In genomic region chr22:32577591-32577990, GRCh38 we compare ENCODE assay signal across 36 cellular contexts.
"Had no signal": no experiment of that assay in that cellular context is flagged by ENCODE, and none has a peak within 500 bp of the region (broad histone marks: within the 10 kb centered on the region; RNA-seq: fewer than 3 reads in every experiment).

No MANE protein-coding gene starts in this region.

- H3K4me3 ChIP-seq: MG63, PC-9 had no signal

- H3K4me3 Mint-ChIP-seq: activated B cell treated with CpG ODN at 0.5 μM for 24 hours; activated CD4-positive, alpha-beta memory T cell treated with anti-CD3 and anti-CD28 coated beads for 36 hours; activated T-helper 17 cell treated with anti-CD3 and anti-CD28 coated beads, Interleukin-2, amount 50 U/mL, for 72 hours; brain had no signal

- H3K36me3 Mint-ChIP-seq: activated CD4-positive, alpha-beta memory T cell treated with anti-CD3 and anti-CD28 coated beads for 36 hours; brain had no signal

- H3K9me3 ChIP-seq: MG63 had no signal

- H3K27ac Mint-ChIP-seq: activated B cell treated with CpG ODN at 0.5 μM for 24 hours; activated CD4-positive, alpha-beta memory T cell treated with anti-CD3 and anti-CD28 coated beads for 36 hours; activated T-helper 17 cell treated with anti-CD3 and anti-CD28 coated beads, Interleukin-2, amount 50 U/mL, for 72 hours had no signal

- H3K4me1 Mint-ChIP-seq: activated B cell treated with CpG ODN at 0.5 μM for 24 hours had no signal

- H3K36me3 ChIP-seq: MG63 had no signal

- ATAC-seq: activated T-helper 17 cell treated with anti-CD3 and anti-CD28 coated beads, Interleukin-2, amount 50 U/mL, for 72 hours had no signal

- H3K27ac ChIP-seq: PC-9, VCaP had no signal

- DNase-seq: activated B cell treated with CpG ODN at 0.5 μM for 24 hours; activated CD4-positive, alpha-beta memory T cell treated with anti-CD3 and anti-CD28 coated beads for 36 hours; activated CD4-positive, alpha-beta T cell treated with anti-CD3 and anti-CD28 coated beads for 4 hours; activated CD4-positive, alpha-beta T cell treated with anti-CD3 and anti-CD28 coated beads, Interleukin-2, amount 50 U/mL, for 1 hour; activated CD4-positive, CD25-positive, alpha-beta regulatory T cell treated with anti-CD3 and anti-CD28 coated beads, Interleukin-2, amount 50 U/mL, for 72 hours; activated CD8-positive, alpha-beta memory T cell treated with anti-CD3 and anti-CD28 coated beads, Interleukin-2, amount 50 U/mL, for 4 hours; activated effector memory CD4-positive, alpha-beta T cell treated with anti-CD3 and anti-CD28 coated beads, Interleukin-2, amount 50 U/mL, for 16 hours; activated naive CD4-positive, alpha-beta T cell; activated naive CD4-positive, alpha-beta T cell treated with anti-CD3 and anti-CD28 coated beads, Interleukin-2, amount 50 U/mL, for 16 hours; activated T-cell treated with anti-CD3 and anti-CD28 coated beads for 4 hours; activated T-cell treated with anti-CD3 and anti-CD28 coated beads, Interleukin-2, amount 50 U/mL, for 48 hours; anterior cingulate cortex; caudate nucleus; cerebellar nuclear complex; Kasumi-1; MG63; MV-4-11; NCI-H1417; NCI-H146; NCI-H187; NCI-H2029 treated with DMSO at 0.1 percent for 48 hours; NCI-H2107; NCI-H2171 treated with DMSO at 0.1 percent for 48 hours; NCI-H2227 treated with DMSO at 0.1 percent for 48 hours; NCI-H446; NCI-H69; NK-92 treated with Interleukin-12 subunit alpha and Interleukin-12 subunit beta, amount 100 ng/mL, for 24 hours; PC-9; Right ventricle myocardium superior; SW 1271; T-helper 1 cell; T-helper 2 cell; T-helper 9 cell had no signal

- H2AFZ ChIP-seq: PC-9 had no signal

- H3K9me3 Mint-ChIP-seq: activated B cell treated with CpG ODN at 0.5 μM for 24 hours; activated CD4-positive, alpha-beta memory T cell treated with anti-CD3 and anti-CD28 coated beads for 36 hours; activated T-helper 17 cell treated with anti-CD3 and anti-CD28 coated beads, Interleukin-2, amount 50 U/mL, for 72 hours had no signal

- H3K27me3 ChIP-seq: MG63 had no signal

- H3K4me2 ChIP-seq: PC-9 had no signal
